8 cellular contexts compared by ENCODE assay signal in genomic region chr10:93495654-93496321, GRCh38. TPM values are rescaled to one million over a fixed set of nuclear protein-coding genes. Genes with fewer than 3 reads are reported as not detected.
A peak's percentile ranks its signal among the peaks of the same experiment; 100 is the strongest.
DNase-seq lines count a peak whose midpoint lies in the region; ATAC-seq, FAIRE-seq and TF ChIP-seq lines count a peak whose summit lies in the region.

No MANE protein-coding gene starts in this region.

- H3K36me3 ChIP-seq in esophagus muscularis mucosa = no peaks in the 10 kb centered on the region
- peaks cover 9% of the 10 kb centered on the region for H3K36me3 ChIP-seq in neuron (ENCODE audit: insufficient read depth, low read length)

- H3K27ac ChIP-seq in VCaP = peak overlapping the region; percentile 40; the same call in 1 of the 2 replicates
- H3K27ac ChIP-seq in esophagus muscularis mucosa (replicated peaks in 1 of 4) = peak overlapping the region; percentile 64 to 66 (median 65)

- ATAC-seq in activated CD4-positive, CD25-positive, alpha-beta regulatory T cell treated with anti-CD3 and anti-CD28 coated beads, Interleukin-2, amount 50 U/mL, for 24 hours = peak; percentile 9 to 16

- no peak for TF ChIP-seq EP300 in esophagus muscularis mucosa (IDR thresholded peaks at IDR 0.05)

- peak overlapping the region; percentile 94 for H2AFZ ChIP-seq in neuron (ENCODE audit: low read depth, low read length)

- TF ChIP-seq CTCF in VCaP (conservative IDR thresholded peaks at IDR 0.05) (no peak), esophagus muscularis mucosa (IDR thresholded peaks at IDR 0.05) (no peak)

- no peak for TF ChIP-seq POLR2A in H54 (IDR thresholded peaks at IDR 0.05; ENCODE audit: low read depth, low read length)
- no peak for TF ChIP-seq POLR2A in esophagus muscularis mucosa (IDR thresholded peaks at IDR 0.05; ENCODE audit: low read depth)

- peaks cover 8 to 13% (median 12%) of the 10 kb centered on the region in 4 donors for H3K4me1 ChIP-seq in esophagus muscularis mucosa
- H3K4me1 ChIP-seq in neuron (ENCODE audit: insufficient read depth, low read length) = peaks cover 6% of the 10 kb centered on the region

- H3K9me3 ChIP-seq in esophagus muscularis mucosa (no peaks in the 10 kb centered on the region), neuron (ENCODE audit: low read length) (no peaks in the 10 kb centered on the region)

- DNase-seq in activated CD4-positive, CD25-positive, alpha-beta regulatory T cell (lab: John Stamatoyannopoulos, UW) = no peak
- DNase-seq in H54 (ENCODE audit: insufficient read length, low spot score) (peak; percentile 52), Kasumi-1 (lab: John Stamatoyannopoulos, UW) (peak; percentile 38 to 41), esophagus muscularis mucosa (ENCODE audit: extremely low spot score) (no peak), islet precursor cell (no peak)

- peak; percentile 96 for FAIRE-seq in H54 (lab: Jason Lieb, UNC)

- H3K27me3 ChIP-seq in esophagus muscularis mucosa (no peaks in the 10 kb centered on the region), neuron (ENCODE audit: insufficient read depth, low read length) (no peaks in the 10 kb centered on the region)

- H3K4me3 ChIP-seq in esophagus muscularis mucosa = peak overlapping the region; percentile 59 to 75 (median 71)
- H3K4me3 ChIP-seq in neuron (ENCODE audit: low read length) = peak overlapping the region; percentile 64

- intact Hi-C loops in esophagus muscularis mucosa (cut with DNase I) = no loop called here

- 0% methylated on average over 25 of the region's 28 CpGs for WGBS in esophagus muscularis mucosa

RNA-seq across cellular contexts. Expression of gene CEP55, which starts 0.6 kb away (rescaled TPM):
- under 1 TPM in 3 of 4 donors, not detected in 1; 0.19 to 0.80 (median 0.50) TPM for total RNA-seq in esophagus muscularis mucosa

RNA-seq across cellular contexts. Expression of gene MYOF, which starts 13.7 kb away (rescaled TPM):
- 100 to 1,000 TPM in 2 of 4 donors, 10 to 100 TPM in 2; 71.2 to 120 (median 97.3) TPM for total RNA-seq in esophagus muscularis mucosa

Comparison
In these comparisons a context has a peak if more than half of its experiments do, and no peak if none do; other contexts are left out.
1. DNase-seq: peak in H54 (single experiment) and Kasumi-1 (2 of 2); none in activated CD4-positive, CD25-positive, alpha-beta regulatory T cell (0 of 4), esophagus muscularis mucosa (single experiment) and islet precursor cell (single experiment).